In genomic region chr12:4272014-4272975, GRCh38 we compare ENCODE assay signal across 8 cellular contexts. TPM values are rescaled to one million over a fixed set of nuclear protein-coding genes. Genes with fewer than 3 reads are reported as not detected.
DNase-seq lines count a peak whose midpoint lies in the region; ATAC-seq and TF ChIP-seq lines count a peak whose summit lies in the region.

No MANE protein-coding gene starts in this region.

- peaks cover 2% of the 10 kb centered on the region for H3K79me1 ChIP-seq in mesendoderm (ENCODE audit: low read length)

- H4K5ac ChIP-seq in mesendoderm (ENCODE audit: low read length) = peak overlapping the region; percentile 27

- no peak overlapping the region for H2AK5ac ChIP-seq in mesendoderm (ENCODE audit: low read length)

- H3K9me3 ChIP-seq in ectodermal cell (ENCODE audit: control insufficient read depth, low read length) = no peaks in the 10 kb centered on the region

- 0% methylated on average over 68 of the region's 70 CpGs for WGBS in ectodermal cell, 2 experiments
- no CpG with 5 or more reads among the region's 70 CpGs for WGBS in mesendoderm (ENCODE audit: extremely low coverage, insufficient coverage, low lambda C conversion rate)

- peak overlapping the region; percentile 94 for H3K18ac ChIP-seq in mesendoderm (ENCODE audit: low read length)

- peaks cover 18% of the 10 kb centered on the region for H3K4me1 Mint-ChIP-seq in activated CD8-positive, alpha-beta T cell treated with anti-CD3 and anti-CD28 coated beads for 36 hours (ENCODE audit: low read depth)

- no peak overlapping the region for H2BK15ac ChIP-seq in mesendoderm (replicated peaks; ENCODE audit: low read depth)

- peaks cover 29% of the 10 kb centered on the region for H3K4me1 ChIP-seq in ectodermal cell (ENCODE audit: control insufficient read depth, insufficient read depth, low read length)
- H3K4me1 ChIP-seq in mesendoderm (ENCODE audit: control insufficient read depth, low read depth, low read length) = peaks cover 6% of the 10 kb centered on the region

- intact Hi-C loops in activated CD8-positive, alpha-beta T cell treated with anti-CD3 and anti-CD28 coated beads for 36 hours (cut with micrococcal nuclease) = loop anchor here (2.0 to 5.0 kb wide), 3 partner anchors 129 to 400 kb away; partner anchors contain the start of gene PARP11

- peak overlapping the region; percentile 89 for H3K4me2 ChIP-seq in mesendoderm (ENCODE audit: low read length)

- peak overlapping the region; percentile 70 for H2BK5ac ChIP-seq in mesendoderm (ENCODE audit: low read length)

- DNase-seq in DMS114 treated with DMSO at 0.1 percent for 48 hours (lab: John Stamatoyannopoulos, UW; ENCODE audit: unreplicated experiment) (peak; percentile 69), LNCaP clone FGC (ENCODE audit: low read depth) (no peak), mesendoderm (peak; percentile 93), NCI-H2196 treated with DMSO at 0.1 percent for 48 hours (lab: John Stamatoyannopoulos, UW; ENCODE audit: unreplicated experiment) (no peak)
- peak; percentile 97 for DNase-seq in activated CD8-positive, alpha-beta T cell treated with anti-CD3 and anti-CD28 coated beads for 36 hours
- DNase-seq in stimulated activated CD8-positive, alpha-beta memory T cell treated with anti-CD3 and anti-CD28 coated beads, Interleukin-12 subunit alpha, Interleukin-12 subunit beta, amount 100 ng/mL, for 24 hours (ENCODE audit: extremely low read depth) = peak; percentile 80

- peak overlapping the region; percentile 100 for H3K4me3 Mint-ChIP-seq in activated CD8-positive, alpha-beta T cell treated with anti-CD3 and anti-CD28 coated beads for 36 hours

- peaks cover 33% of the 10 kb centered on the region for H3K79me2 ChIP-seq in mesendoderm (ENCODE audit: control insufficient read depth, insufficient read depth, low read length)

- TF ChIP-seq CTCF in LNCaP clone FGC (IDR thresholded peaks at IDR 0.05; ENCODE audit: control insufficient read depth, extremely low read depth, insufficient read depth) = no peak
- no peak for TF ChIP-seq CTCF in activated CD8-positive, alpha-beta T cell treated with anti-CD3 and anti-CD28 coated beads for 36 hours (IDR thresholded peaks at IDR 0.05)

- no peaks in the 10 kb centered on the region for H3K27me3 Mint-ChIP-seq in activated CD8-positive, alpha-beta T cell treated with anti-CD3 and anti-CD28 coated beads for 36 hours

- no peaks in the 10 kb centered on the region for H3K9me3 Mint-ChIP-seq in activated CD8-positive, alpha-beta T cell treated with anti-CD3 and anti-CD28 coated beads for 36 hours

- peak overlapping the region; percentile 0; the same call in 1 of the 2 replicates for H3K4me3 ChIP-seq in LNCaP clone FGC (ENCODE audit: low read depth, low read length)
- peak overlapping the region; percentile 45 for H3K4me3 ChIP-seq in ectodermal cell (ENCODE audit: insufficient read depth, low read depth, low read length)
- H3K4me3 ChIP-seq in mesendoderm (ENCODE audit: low read length) = peak overlapping the region; percentile 7

- peak overlapping the region; percentile 90 for H3K23ac ChIP-seq in mesendoderm (ENCODE audit: low read length)

- H3K27me3 ChIP-seq in ectodermal cell (ENCODE audit: control insufficient read depth, insufficient read depth, low read length, poor library complexity, severe bottlenecking) = peaks cover 76% of the 10 kb centered on the region
- H3K27me3 ChIP-seq in mesendoderm (ENCODE audit: insufficient read depth, low read length, poor library complexity) = no peaks in the 10 kb centered on the region

- H3K36me3 ChIP-seq in ectodermal cell (ENCODE audit: control insufficient read depth, insufficient read depth, low read length) = peaks cover 5% of the 10 kb centered on the region
- peaks cover 4% of the 10 kb centered on the region for H3K36me3 ChIP-seq in mesendoderm (ENCODE audit: control insufficient read depth, insufficient read depth, low read length)

- CTCF ChIA-PET in activated CD8-positive, alpha-beta T cell treated with anti-CD3 and anti-CD28 coated beads for 36 hours (lab: Charles Lee) = interaction anchor here (0.9 to 1.7 kb wide), 4 partner anchors 21 to 284 kb away, joined by 3 to 9 read pairs (median 4); no protein-coding TSS in a partner anchor

- H3K27ac ChIP-seq in ectodermal cell (ENCODE audit: insufficient read depth, low read depth, low read length, poor library complexity, severe bottlenecking) (peak overlapping the region; percentile 72), mesendoderm (ENCODE audit: low read depth, low read length) (peak overlapping the region; percentile 95)

- POLR2A ChIA-PET in activated CD8-positive, alpha-beta T cell treated with anti-CD3 and anti-CD28 coated beads for 36 hours (lab: Charles Lee) = interaction anchor here (0.6 to 17.2 kb wide), 31 partner anchors 8 to 439 kb away, joined by 3 to 375 read pairs (median 5); no protein-coding TSS in a partner anchor

- peak overlapping the region; percentile 77 for H3K4ac ChIP-seq in mesendoderm (ENCODE audit: low read depth, low read length)

- H4K8ac ChIP-seq in mesendoderm (ENCODE audit: low read depth, low read length) = peak overlapping the region; percentile 41

- peak; percentile 48 for ATAC-seq in GM21528 (IDR thresholded peaks at IDR 0.05; ENCODE audit: low FRiP score, unreplicated experiment)
- peak; percentile 60 for ATAC-seq in activated CD8-positive, alpha-beta T cell treated with anti-CD3 and anti-CD28 coated beads for 36 hours

- H3K36me3 Mint-ChIP-seq in activated CD8-positive, alpha-beta T cell treated with anti-CD3 and anti-CD28 coated beads for 36 hours (ENCODE audit: low read depth) = peaks cover 39% of the 10 kb centered on the region

- peak overlapping the region; percentile 84 for H3K9ac ChIP-seq in mesendoderm (ENCODE audit: low read length)

- H3K56ac ChIP-seq in mesendoderm (ENCODE audit: low read length) = peak overlapping the region; percentile 97

- H2BK120ac ChIP-seq in mesendoderm (ENCODE audit: low read depth, low read length) = peak overlapping the region; percentile 63

- peak overlapping the region; percentile 100 for H3K27ac Mint-ChIP-seq in activated CD8-positive, alpha-beta T cell treated with anti-CD3 and anti-CD28 coated beads for 36 hours

RNA-seq across cellular contexts. Expression of gene CCND2, which starts 1.3 kb away (rescaled TPM):
- 100 to 1,000 TPM; 617 to 639 TPM for total RNA-seq in activated CD8-positive, alpha-beta T cell treated with anti-CD3 and anti-CD28 coated beads for 36 hours
- polyA plus RNA-seq in ectodermal cell (2013, experiment 1 of 4) = 88.1 TPM
- polyA plus RNA-seq in ectodermal cell (2013, experiment 2 of 4) = 61.7 TPM
- polyA plus RNA-seq in ectodermal cell (2013, experiment 3 of 4) = 47.8 TPM
- 51.3 TPM for polyA plus RNA-seq in ectodermal cell (2013, experiment 4 of 4)
- 117 TPM for polyA plus RNA-seq in mesendoderm (2013, experiment 1 of 2)
- 108 TPM for polyA plus RNA-seq in mesendoderm (2013, experiment 2 of 2)

RNA-seq across cellular contexts. Expression of gene TIGAR, which starts 48.7 kb away (rescaled TPM):
- 1 to 10 TPM; 8.2 to 8.7 TPM for total RNA-seq in activated CD8-positive, alpha-beta T cell treated with anti-CD3 and anti-CD28 coated beads for 36 hours
- polyA plus RNA-seq in ectodermal cell (2013, experiment 1 of 4) = 15.5 TPM
- 19.4 TPM for polyA plus RNA-seq in ectodermal cell (2013, experiment 2 of 4)
- polyA plus RNA-seq in ectodermal cell (2013, experiment 3 of 4) = 7.5 TPM
- 10.5 TPM for polyA plus RNA-seq in ectodermal cell (2013, experiment 4 of 4)
- polyA plus RNA-seq in mesendoderm (2013, experiment 1 of 2) = 13.7 TPM
- 13.9 TPM for polyA plus RNA-seq in mesendoderm (2013, experiment 2 of 2)

Comparison
In these comparisons a context has a peak if more than half of its experiments do, and no peak if none do; other contexts are left out.
1. DNase-seq: peak in DMS114 treated with DMSO at 0.1 percent for 48 hours (single experiment), activated CD8-positive, alpha-beta T cell treated with anti-CD3 and anti-CD28 coated beads for 36 hours (single experiment), mesendoderm (single experiment) and stimulated activated CD8-positive, alpha-beta memory T cell treated with anti-CD3 and anti-CD28 coated beads, Interleukin-12 subunit alpha, Interleukin-12 subunit beta, amount 100 ng/mL, for 24 hours (single experiment); none in LNCaP clone FGC (single experiment) and NCI-H2196 treated with DMSO at 0.1 percent for 48 hours (single experiment).
2. Peak in every context shown above with its lines, with median percentiles within 50 percentile points of each other: H3K4me3 ChIP-seq.